ENCODE assay signal across 21 cellular contexts in genomic region chr7:130821864-130822263, GRCh38.
DNase-seq lines count a peak whose midpoint lies in the region; ATAC-seq, FAIRE-seq and TF ChIP-seq lines count a peak whose summit lies in the region.
"Had no signal": no experiment of that assay in that cellular context is flagged by ENCODE, and none has a peak within 500 bp of the region (broad histone marks: within the 10 kb centered on the region; RNA-seq: fewer than 3 reads in every experiment).

No MANE protein-coding gene starts in this region.

- CTCF ChIA-PET in activated CD8-positive, alpha-beta memory T cell treated with anti-CD3 and anti-CD28 coated beads, Interleukin-2, amount 10 ng/mL, durations not matched to agents 7 days and 5 days (lab: Charles Lee), result no interaction called here

- H3K9me3 ChIP-seq in astrocyte (ENCODE audit: insufficient read depth, low read depth, low read length) (peaks cover 3% of the 10 kb centered on the region), osteoblast (ENCODE audit: low read depth, low read length) (no peaks in the 10 kb centered on the region), psoas muscle (peaks cover 16% of the 10 kb centered on the region)

- no peaks in the 10 kb centered on the region for H4K20me1 ChIP-seq in astrocyte (ENCODE audit: insufficient read depth, low read length)
- H4K20me1 ChIP-seq in osteoblast (ENCODE audit: insufficient read depth, low read length), result no peaks in the 10 kb centered on the region

- H3K36me3 Mint-ChIP-seq in astrocyte (ENCODE audit: low read depth, unreplicated experiment), result no peaks in the 10 kb centered on the region
- H3K36me3 Mint-ChIP-seq in activated CD8-positive, alpha-beta memory T cell treated with anti-CD3 and anti-CD28 coated beads, Interleukin-2, amount 10 ng/mL, durations not matched to agents 7 days and 5 days, result peaks cover 9% of the 10 kb centered on the region
- H3K36me3 Mint-ChIP-seq: CD4-positive, CD25-positive, alpha-beta regulatory T cell had no signal

- H3K36me3 ChIP-seq in astrocyte (ENCODE audit: insufficient read depth, low read length), result no peaks in the 10 kb centered on the region
- H3K36me3 ChIP-seq in osteoblast (ENCODE audit: insufficient read depth, low read length), result no peaks in the 10 kb centered on the region
- no peaks in the 10 kb centered on the region for H3K36me3 ChIP-seq in psoas muscle (ENCODE audit: insufficient read depth in 1 of 2, low read depth in 1 of 2)
- H3K36me3 ChIP-seq: Peyer's patch had no signal

- DNase-seq in ELR (ENCODE audit: low read depth) (peak; percentile 45), M059J (ENCODE audit: low read depth) (peak; percentile 76), astrocyte (ENCODE audit: low read depth) (peak; percentile 56), osteoblast (ENCODE audit: insufficient read length, low spot score, missing footprints) (peak; percentile 61), psoas muscle (no peak)
- no peak for DNase-seq in activated CD8-positive, alpha-beta memory T cell treated with anti-CD3 and anti-CD28 coated beads, Interleukin-2, amount 10 ng/mL, durations not matched to agents 7 days and 5 days
- DNase-seq: GDM1, NCI-H1092, NCI-H146, NCI-H2081, NCI-H510A, NCI-H82, Peyer's patch, SHP77 had no signal

- ATAC-seq in activated CD8-positive, alpha-beta memory T cell treated with anti-CD3 and anti-CD28 coated beads, Interleukin-2, amount 10 ng/mL, durations not matched to agents 7 days and 5 days, result no peak
- ATAC-seq in psoas muscle, result no peak
- ATAC-seq in GM18909 (IDR thresholded peaks at IDR 0.05; ENCODE audit: poor library complexity, unreplicated experiment), result no peak
- ATAC-seq: GM23338, K562 had no signal

- no peak for FAIRE-seq in astrocyte (lab: Jason Lieb, UNC)
- FAIRE-seq: GM12878 had no signal

- H3K79me2 ChIP-seq in astrocyte (ENCODE audit: insufficient read depth, low read length) (no peaks in the 10 kb centered on the region), osteoblast (ENCODE audit: insufficient read depth, low read length) (no peaks in the 10 kb centered on the region)

- intact Hi-C loops in psoas muscle (cut with DNase I), result no loop called here

- H3K27me3 Mint-ChIP-seq in astrocyte (ENCODE audit: low read depth, unreplicated experiment), result no peaks in the 10 kb centered on the region
- H3K27me3 Mint-ChIP-seq in activated CD8-positive, alpha-beta memory T cell treated with anti-CD3 and anti-CD28 coated beads, Interleukin-2, amount 10 ng/mL, durations not matched to agents 7 days and 5 days, result peaks cover 29% of the 10 kb centered on the region

- 57 to 79% (median 58%) methylated on average over 3 of the region's 3 CpGs for WGBS in psoas muscle, 3 donors

- no peaks in the 10 kb centered on the region for H3K27me3 ChIP-seq in astrocyte (ENCODE audit: insufficient read depth, low read length)
- no peaks in the 10 kb centered on the region for H3K27me3 ChIP-seq in osteoblast (ENCODE audit: insufficient read depth, low read length)
- no peaks in the 10 kb centered on the region for H3K27me3 ChIP-seq in psoas muscle (ENCODE audit: insufficient read depth in 3 of 3, low read length in 2 of 3)
- H3K27me3 ChIP-seq: Peyer's patch had no signal

- TF ChIP-seq CTCF in astrocyte (IDR thresholded peaks at IDR 0.05; ENCODE audit: insufficient read depth, low read depth, low read length), result no peak
- TF ChIP-seq CTCF in osteoblast (IDR thresholded peaks at IDR 0.05; ENCODE audit: extremely low read depth, low read depth, low read length), result no peak
- TF ChIP-seq CTCF in psoas muscle (IDR thresholded peaks at IDR 0.05), result no peak

- H3K4me3 ChIP-seq in astrocyte (ENCODE audit: insufficient read depth, low read depth, low read length) (no peak overlapping the region), osteoblast (ENCODE audit: insufficient read depth, low read length) (no peak overlapping the region), psoas muscle (no peak overlapping the region)
- H3K4me3 ChIP-seq: GM12878, GM23338, K562, Peyer's patch had no signal

- peaks cover 16% of the 10 kb centered on the region for H3K4me1 Mint-ChIP-seq in astrocyte (ENCODE audit: low read depth, unreplicated experiment)
- no peaks in the 10 kb centered on the region for H3K4me1 Mint-ChIP-seq in activated CD8-positive, alpha-beta memory T cell treated with anti-CD3 and anti-CD28 coated beads, Interleukin-2, amount 10 ng/mL, durations not matched to agents 7 days and 5 days
- H3K4me1 Mint-ChIP-seq: GM23338 had no signal

- no peak overlapping the region for H2AFZ ChIP-seq in astrocyte (ENCODE audit: low read depth, low read length)
- peak overlapping the region; percentile 37 for H2AFZ ChIP-seq in osteoblast (ENCODE audit: low read length)
- H2AFZ ChIP-seq: GM23338 had no signal

- no peak overlapping the region for H3K4me3 Mint-ChIP-seq in astrocyte (ENCODE audit: unreplicated experiment)
- H3K4me3 Mint-ChIP-seq in activated CD8-positive, alpha-beta memory T cell treated with anti-CD3 and anti-CD28 coated beads, Interleukin-2, amount 10 ng/mL, durations not matched to agents 7 days and 5 days, result no peak overlapping the region
- H3K4me3 Mint-ChIP-seq: B cell; CD4-positive, CD25-positive, alpha-beta regulatory T cell; GM23338 had no signal

- H3K9ac ChIP-seq in astrocyte (ENCODE audit: low read length), result no peak overlapping the region

- H3K4me1 ChIP-seq in astrocyte (ENCODE audit: insufficient read depth, low read length), result no peaks in the 10 kb centered on the region
- peaks cover 6% of the 10 kb centered on the region for H3K4me1 ChIP-seq in osteoblast (ENCODE audit: insufficient read depth, low read length)
- H3K4me1 ChIP-seq in psoas muscle, result no peaks in the 10 kb centered on the region
- H3K4me1 ChIP-seq: Peyer's patch had no signal

- no peak overlapping the region for H3K27ac Mint-ChIP-seq in astrocyte (ENCODE audit: unreplicated experiment)
- no peak overlapping the region for H3K27ac Mint-ChIP-seq in activated CD8-positive, alpha-beta memory T cell treated with anti-CD3 and anti-CD28 coated beads, Interleukin-2, amount 10 ng/mL, durations not matched to agents 7 days and 5 days
- H3K27ac Mint-ChIP-seq: B cell; CD4-positive, CD25-positive, alpha-beta regulatory T cell; GM23338 had no signal

- H3K4me2 ChIP-seq in astrocyte (ENCODE audit: low read length) (no peak overlapping the region), osteoblast (ENCODE audit: insufficient read depth, low read length) (no peak overlapping the region)
- H3K4me2 ChIP-seq: GM23338 had no signal

- no peak overlapping the region for H3K27ac ChIP-seq in astrocyte (ENCODE audit: low read depth, low read length)
- H3K27ac ChIP-seq in osteoblast (ENCODE audit: low read depth, low read length), result peak overlapping the region; percentile 5
- H3K27ac ChIP-seq in psoas muscle, result no peak overlapping the region
- H3K27ac ChIP-seq: HL-60, Peyer's patch had no signal

- H3K9me3 Mint-ChIP-seq in astrocyte (ENCODE audit: unreplicated experiment), result peaks cover 2% of the 10 kb centered on the region
- H3K9me3 Mint-ChIP-seq in activated CD8-positive, alpha-beta memory T cell treated with anti-CD3 and anti-CD28 coated beads, Interleukin-2, amount 10 ng/mL, durations not matched to agents 7 days and 5 days (ENCODE audit: low read depth), result peaks cover 8% of the 10 kb centered on the region

Comparison
In these comparisons a context has a peak if more than half of its experiments do, and no peak if none do; other contexts are left out.
1. DNase-seq: peak in ELR (single experiment), M059J (single experiment), astrocyte (single experiment) and osteoblast (single experiment); none in activated CD8-positive, alpha-beta memory T cell treated with anti-CD3 and anti-CD28 coated beads, Interleukin-2, amount 10 ng/mL, durations not matched to agents 7 days and 5 days (single experiment) and psoas muscle (0 of 2).